ENCODE assay signal across 25 cellular contexts in the genomic region with DNA sequence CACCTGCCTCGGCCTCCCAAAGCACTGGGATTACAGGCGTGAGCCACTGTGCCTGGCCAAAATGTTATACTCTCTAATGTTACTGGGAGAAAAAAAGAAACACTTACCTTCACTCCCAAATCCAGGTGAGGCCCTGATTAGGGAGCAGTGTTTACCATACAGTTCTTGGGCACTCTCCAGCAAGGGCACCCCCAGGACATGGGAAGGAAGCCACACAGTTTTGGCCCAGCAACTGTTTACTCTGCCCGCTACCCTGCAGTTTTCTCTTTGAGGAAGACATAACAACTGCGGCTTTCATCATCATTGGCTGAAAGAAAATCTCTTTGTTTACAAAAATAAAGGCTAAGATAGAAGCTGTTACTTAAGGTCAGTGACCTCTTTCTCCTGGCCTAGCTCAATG.
A peak's percentile ranks its signal among the peaks of the same experiment; 100 is the strongest.
DNase-seq lines count a peak whose midpoint lies in the region; ATAC-seq, FAIRE-seq and TF ChIP-seq lines count a peak whose summit lies in the region.
"Had no signal": no experiment of that assay in that cellular context is flagged by ENCODE, and none has a peak within 500 bp of the region (broad histone marks: within the 10 kb centered on the region; RNA-seq: fewer than 3 reads in every experiment).

No MANE protein-coding gene starts in this region.

- H3K9me3 ChIP-seq in body of pancreas (no peaks in the 10 kb centered on the region), parathyroid adenoma (ENCODE audit: control insufficient read depth, low read length) (no peaks in the 10 kb centered on the region)
- H3K9me3 ChIP-seq: SK-N-SH had no signal

- H3K27me3 ChIP-seq in body of pancreas = no peaks in the 10 kb centered on the region
- H3K27me3 ChIP-seq in parathyroid adenoma (ENCODE audit: control insufficient read depth, insufficient read depth, low read length) = no peaks in the 10 kb centered on the region

- TF ChIP-seq CTCF in body of pancreas (IDR thresholded peaks at IDR 0.05) (no peak), parathyroid adenoma (IDR thresholded peaks at IDR 0.05) (no peak), natural killer cell (IDR thresholded peaks at IDR 0.05) (no peak)

- WGBS in body of pancreas, 2 donors = 43% methylated on average over 4 of the region's 4 CpGs; no CpG with 5 or more reads in 1 of the 2 donors

- H3K4me3 Mint-ChIP-seq in natural killer cell = no peak overlapping the region
- H3K4me3 Mint-ChIP-seq: CD14-positive monocyte, H9, IgD-negative memory B cell had no signal

- H3K4me1 Mint-ChIP-seq in natural killer cell = no peaks in the 10 kb centered on the region
- H3K4me1 Mint-ChIP-seq: CD14-positive monocyte, IgD-negative memory B cell had no signal

- H3K9ac ChIP-seq in parathyroid adenoma = no peak overlapping the region
- H3K9ac ChIP-seq: SK-N-SH had no signal

- no peak overlapping the region for H3K4me2 ChIP-seq in parathyroid adenoma (ENCODE audit: low read length)
- H3K4me2 ChIP-seq: SK-N-SH had no signal

- no peaks in the 10 kb centered on the region for H3K36me3 Mint-ChIP-seq in natural killer cell
- H3K36me3 Mint-ChIP-seq: CD14-positive monocyte, IgD-negative memory B cell had no signal

- H3K36me3 ChIP-seq in body of pancreas (replicated peaks in 1 of 2; ENCODE audit: insufficient read depth in 1 of 2, low read depth in 2 of 2) (no peaks in the 10 kb centered on the region), parathyroid adenoma (ENCODE audit: control insufficient read depth, insufficient read depth, low read length) (no peaks in the 10 kb centered on the region)

- H3K9me3 Mint-ChIP-seq in natural killer cell = no peaks in the 10 kb centered on the region
- H3K9me3 Mint-ChIP-seq: IgD-negative memory B cell had no signal

- ATAC-seq in body of pancreas (peak; percentile 52), HG02588 (IDR thresholded peaks at IDR 0.05; ENCODE audit: unreplicated experiment) (no peak), natural killer cell (no peak)
- no peak for ATAC-seq in stimulated activated naive CD8-positive, alpha-beta T cell treated with anti-CD3 and anti-CD28 coated beads, Interleukin-15, Interleukin-2, amounts not matched to agents 100 U/mL and 50 U/mL, for 24 hours

- H3K27ac Mint-ChIP-seq in natural killer cell = no peak overlapping the region
- H3K27ac Mint-ChIP-seq: CD14-positive monocyte, H9, IgD-negative memory B cell had no signal

- peak; percentile 24 for FAIRE-seq in GM18507 (lab: Jason Lieb, UNC)
- FAIRE-seq: G401.6, HTR-8/SVneo had no signal

- H3K4me3 ChIP-seq in body of pancreas (no peak overlapping the region), parathyroid adenoma (ENCODE audit: low read depth, low read length) (no peak overlapping the region)

- no peak for TF ChIP-seq POLR2A in body of pancreas (IDR thresholded peaks at IDR 0.05)

- H3K79me2 ChIP-seq in parathyroid adenoma = no peaks in the 10 kb centered on the region

- no peak for DNase-seq in GM18507 (ENCODE audit: extremely low spot score, insufficient read length, low read depth)
- peak; percentile 34 for DNase-seq in M059J (ENCODE audit: low read depth)
- DNase-seq in body of pancreas = peak; percentile 27 to 64 (median 50)
- no peak for DNase-seq in natural killer cell
- DNase-seq in stimulated activated naive CD8-positive, alpha-beta T cell treated with anti-CD3 and anti-CD28 coated beads, Interleukin-15, Interleukin-2, amounts not matched to agents 100 U/mL and 50 U/mL, for 24 hours = no peak
- DNase-seq: ACHN, AML-193, DMS 273 treated with DMSO at 0.1 percent for 48 hours, DND-41, H9, Karpas-422, NCI-H1105 treated with DMSO at 0.1 percent for 48 hours, NCI-H1694, NCI-H2107, NCI-H226, NCI-H526 treated with DMSO at 0.1 percent for 48 hours, RPMI8226, SHP77 treated with DMSO at 0.1 percent for 48 hours, SK-N-SH had no signal

- H2AFZ ChIP-seq in parathyroid adenoma = no peak overlapping the region

- peaks cover 0 to 4% of the 10 kb centered on the region in 2 donors for H3K27me3 Mint-ChIP-seq in natural killer cell (ENCODE audit: low read depth in 2 of 2)
- H3K27me3 Mint-ChIP-seq: IgD-negative memory B cell had no signal

- intact Hi-C loops in body of pancreas (cut with DNase I) (no loop called here), natural killer cell (cut with micrococcal nuclease) (no loop called here)

- no peak overlapping the region for H3K27ac ChIP-seq in body of pancreas
- peak overlapping the region; percentile 73 for H3K27ac ChIP-seq in parathyroid adenoma

- H3K4me1 ChIP-seq in body of pancreas (peaks cover 17% of the 10 kb centered on the region), parathyroid adenoma (no peaks in the 10 kb centered on the region)

Comparison
In these comparisons a context has a peak if more than half of its experiments do, and no peak if none do; other contexts are left out.
1. DNase-seq: peak in M059J (single experiment) and body of pancreas (4 of 4); none in GM18507 (single experiment), natural killer cell (single experiment) and stimulated activated naive CD8-positive, alpha-beta T cell treated with anti-CD3 and anti-CD28 coated beads, Interleukin-15, Interleukin-2, amounts not matched to agents 100 U/mL and 50 U/mL, for 24 hours (single experiment).